1 cellular context compared by ENCODE assay signal in genomic region chr11:61793084-61793828, GRCh38.
TF ChIP-seq lines count a peak whose summit lies in the region.

No MANE protein-coding gene starts in this region.

TF ChIP-seq in K562, 482 proteins besides CTCF, POLR2A, EP300 and RAD21 (continues in another document):
- TF ChIP-seq CGGBP1 (CRISPR knock-in tag; IDR thresholded peaks at IDR 0.05) (no peak), TSHZ1 (CRISPR knock-in tag; IDR thresholded peaks at IDR 0.05) (no peak), TAF1 (IDR thresholded peaks at IDR 0.05; ENCODE audit: control insufficient read depth, extremely low read depth, insufficient read depth, low read length, severe bottlenecking) (peak; percentile 1), STAT5B (CRISPR knock-in tag; IDR thresholded peaks at IDR 0.05) (no peak), RHOXF2B (CRISPR knock-in tag; conservative IDR thresholded peaks at IDR 0.05) (no peak), FIP1L1 (IDR thresholded peaks at IDR 0.05; ENCODE audit: low read depth, low read length, poor library complexity, severe bottlenecking) (no peak), PRMT5 (CRISPR knock-in tag; IDR thresholded peaks at IDR 0.05) (no peak), DMBX1 (CRISPR knock-in tag; IDR thresholded peaks at IDR 0.05; ENCODE audit: borderline replicate concordance) (no peak), E2F5 (CRISPR knock-in tag; IDR thresholded peaks at IDR 0.05) (no peak; the same call in 1 of the 2 replicates), RBBP5 (IDR thresholded peaks at IDR 0.05; ENCODE audit: borderline replicate concordance, insufficient read depth, low read length, poor library complexity, severe bottlenecking) (peak; percentile 8), RFX7 (CRISPR knock-in tag; IDR thresholded peaks at IDR 0.05) (no peak)
- TF ChIP-seq, protein P1, sequence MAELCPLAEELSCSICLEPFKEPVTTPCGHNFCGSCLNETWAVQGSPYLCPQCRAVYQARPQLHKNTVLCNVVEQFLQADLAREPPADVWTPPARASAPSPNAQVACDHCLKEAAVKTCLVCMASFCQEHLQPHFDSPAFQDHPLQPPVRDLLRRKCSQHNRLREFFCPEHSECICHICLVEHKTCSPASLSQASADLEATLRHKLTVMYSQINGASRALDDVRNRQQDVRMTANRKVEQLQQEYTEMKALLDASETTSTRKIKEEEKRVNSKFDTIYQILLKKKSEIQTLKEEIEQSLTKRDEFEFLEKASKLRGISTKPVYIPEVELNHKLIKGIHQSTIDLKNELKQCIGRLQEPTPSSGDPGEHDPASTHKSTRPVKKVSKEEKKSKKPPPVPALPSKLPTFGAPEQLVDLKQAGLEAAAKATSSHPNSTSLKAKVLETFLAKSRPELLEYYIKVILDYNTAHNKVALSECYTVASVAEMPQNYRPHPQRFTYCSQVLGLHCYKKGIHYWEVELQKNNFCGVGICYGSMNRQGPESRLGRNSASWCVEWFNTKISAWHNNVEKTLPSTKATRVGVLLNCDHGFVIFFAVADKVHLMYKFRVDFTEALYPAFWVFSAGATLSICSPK (IDR thresholded peaks at IDR 0.05; ENCODE audit: borderline replicate concordance) = no peak
- TF ChIP-seq, protein P2, sequence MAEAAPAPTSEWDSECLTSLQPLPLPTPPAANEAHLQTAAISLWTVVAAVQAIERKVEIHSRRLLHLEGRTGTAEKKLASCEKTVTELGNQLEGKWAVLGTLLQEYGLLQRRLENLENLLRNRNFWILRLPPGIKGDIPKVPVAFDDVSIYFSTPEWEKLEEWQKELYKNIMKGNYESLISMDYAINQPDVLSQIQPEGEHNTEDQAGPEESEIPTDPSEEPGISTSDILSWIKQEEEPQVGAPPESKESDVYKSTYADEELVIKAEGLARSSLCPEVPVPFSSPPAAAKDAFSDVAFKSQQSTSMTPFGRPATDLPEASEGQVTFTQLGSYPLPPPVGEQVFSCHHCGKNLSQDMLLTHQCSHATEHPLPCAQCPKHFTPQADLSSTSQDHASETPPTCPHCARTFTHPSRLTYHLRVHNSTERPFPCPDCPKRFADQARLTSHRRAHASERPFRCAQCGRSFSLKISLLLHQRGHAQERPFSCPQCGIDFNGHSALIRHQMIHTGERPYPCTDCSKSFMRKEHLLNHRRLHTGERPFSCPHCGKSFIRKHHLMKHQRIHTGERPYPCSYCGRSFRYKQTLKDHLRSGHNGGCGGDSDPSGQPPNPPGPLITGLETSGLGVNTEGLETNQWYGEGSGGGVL (CRISPR knock-in tag; IDR thresholded peaks at IDR 0.05) = no peak
- TF ChIP-seq, protein P3, sequence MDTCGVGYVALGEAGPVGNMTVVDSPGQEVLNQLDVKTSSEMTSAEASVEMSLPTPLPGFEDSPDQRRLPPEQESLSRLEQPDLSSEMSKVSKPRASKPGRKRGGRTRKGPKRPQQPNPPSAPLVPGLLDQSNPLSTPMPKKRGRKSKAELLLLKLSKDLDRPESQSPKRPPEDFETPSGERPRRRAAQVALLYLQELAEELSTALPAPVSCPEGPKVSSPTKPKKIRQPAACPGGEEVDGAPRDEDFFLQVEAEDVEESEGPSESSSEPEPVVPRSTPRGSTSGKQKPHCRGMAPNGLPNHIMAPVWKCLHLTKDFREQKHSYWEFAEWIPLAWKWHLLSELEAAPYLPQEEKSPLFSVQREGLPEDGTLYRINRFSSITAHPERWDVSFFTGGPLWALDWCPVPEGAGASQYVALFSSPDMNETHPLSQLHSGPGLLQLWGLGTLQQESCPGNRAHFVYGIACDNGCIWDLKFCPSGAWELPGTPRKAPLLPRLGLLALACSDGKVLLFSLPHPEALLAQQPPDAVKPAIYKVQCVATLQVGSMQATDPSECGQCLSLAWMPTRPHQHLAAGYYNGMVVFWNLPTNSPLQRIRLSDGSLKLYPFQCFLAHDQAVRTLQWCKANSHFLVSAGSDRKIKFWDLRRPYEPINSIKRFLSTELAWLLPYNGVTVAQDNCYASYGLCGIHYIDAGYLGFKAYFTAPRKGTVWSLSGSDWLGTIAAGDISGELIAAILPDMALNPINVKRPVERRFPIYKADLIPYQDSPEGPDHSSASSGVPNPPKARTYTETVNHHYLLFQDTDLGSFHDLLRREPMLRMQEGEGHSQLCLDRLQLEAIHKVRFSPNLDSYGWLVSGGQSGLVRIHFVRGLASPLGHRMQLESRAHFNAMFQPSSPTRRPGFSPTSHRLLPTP (IDR thresholded peaks at IDR 0.05; ENCODE audit: borderline replicate concordance, extremely low read depth, insufficient read length) = no peak
- TF ChIP-seq, protein P4, sequence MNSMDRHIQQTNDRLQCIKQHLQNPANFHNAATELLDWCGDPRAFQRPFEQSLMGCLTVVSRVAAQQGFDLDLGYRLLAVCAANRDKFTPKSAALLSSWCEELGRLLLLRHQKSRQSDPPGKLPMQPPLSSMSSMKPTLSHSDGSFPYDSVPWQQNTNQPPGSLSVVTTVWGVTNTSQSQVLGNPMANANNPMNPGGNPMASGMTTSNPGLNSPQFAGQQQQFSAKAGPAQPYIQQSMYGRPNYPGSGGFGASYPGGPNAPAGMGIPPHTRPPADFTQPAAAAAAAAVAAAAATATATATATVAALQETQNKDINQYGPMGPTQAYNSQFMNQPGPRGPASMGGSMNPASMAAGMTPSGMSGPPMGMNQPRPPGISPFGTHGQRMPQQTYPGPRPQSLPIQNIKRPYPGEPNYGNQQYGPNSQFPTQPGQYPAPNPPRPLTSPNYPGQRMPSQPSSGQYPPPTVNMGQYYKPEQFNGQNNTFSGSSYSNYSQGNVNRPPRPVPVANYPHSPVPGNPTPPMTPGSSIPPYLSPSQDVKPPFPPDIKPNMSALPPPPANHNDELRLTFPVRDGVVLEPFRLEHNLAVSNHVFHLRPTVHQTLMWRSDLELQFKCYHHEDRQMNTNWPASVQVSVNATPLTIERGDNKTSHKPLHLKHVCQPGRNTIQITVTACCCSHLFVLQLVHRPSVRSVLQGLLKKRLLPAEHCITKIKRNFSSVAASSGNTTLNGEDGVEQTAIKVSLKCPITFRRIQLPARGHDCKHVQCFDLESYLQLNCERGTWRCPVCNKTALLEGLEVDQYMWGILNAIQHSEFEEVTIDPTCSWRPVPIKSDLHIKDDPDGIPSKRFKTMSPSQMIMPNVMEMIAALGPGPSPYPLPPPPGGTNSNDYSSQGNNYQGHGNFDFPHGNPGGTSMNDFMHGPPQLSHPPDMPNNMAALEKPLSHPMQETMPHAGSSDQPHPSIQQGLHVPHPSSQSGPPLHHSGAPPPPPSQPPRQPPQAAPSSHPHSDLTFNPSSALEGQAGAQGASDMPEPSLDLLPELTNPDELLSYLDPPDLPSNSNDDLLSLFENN (IDR thresholded peaks at IDR 0.05; ENCODE audit: low read depth in 2 of 2, low read length in 2 of 2) = no peak
- TF ChIP-seq, protein P5, sequence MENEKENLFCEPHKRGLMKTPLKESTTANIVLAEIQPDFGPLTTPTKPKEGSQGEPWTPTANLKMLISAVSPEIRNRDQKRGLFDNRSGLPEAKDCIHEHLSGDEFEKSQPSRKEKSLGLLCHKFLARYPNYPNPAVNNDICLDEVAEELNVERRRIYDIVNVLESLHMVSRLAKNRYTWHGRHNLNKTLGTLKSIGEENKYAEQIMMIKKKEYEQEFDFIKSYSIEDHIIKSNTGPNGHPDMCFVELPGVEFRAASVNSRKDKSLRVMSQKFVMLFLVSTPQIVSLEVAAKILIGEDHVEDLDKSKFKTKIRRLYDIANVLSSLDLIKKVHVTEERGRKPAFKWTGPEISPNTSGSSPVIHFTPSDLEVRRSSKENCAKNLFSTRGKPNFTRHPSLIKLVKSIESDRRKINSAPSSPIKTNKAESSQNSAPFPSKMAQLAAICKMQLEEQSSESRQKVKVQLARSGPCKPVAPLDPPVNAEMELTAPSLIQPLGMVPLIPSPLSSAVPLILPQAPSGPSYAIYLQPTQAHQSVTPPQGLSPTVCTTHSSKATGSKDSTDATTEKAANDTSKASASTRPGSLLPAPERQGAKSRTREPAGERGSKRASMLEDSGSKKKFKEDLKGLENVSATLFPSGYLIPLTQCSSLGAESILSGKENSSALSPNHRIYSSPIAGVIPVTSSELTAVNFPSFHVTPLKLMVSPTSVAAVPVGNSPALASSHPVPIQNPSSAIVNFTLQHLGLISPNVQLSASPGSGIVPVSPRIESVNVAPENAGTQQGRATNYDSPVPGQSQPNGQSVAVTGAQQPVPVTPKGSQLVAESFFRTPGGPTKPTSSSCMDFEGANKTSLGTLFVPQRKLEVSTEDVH (IDR thresholded peaks at IDR 0.05; ENCODE audit: low read depth, partially characterized antibody) = no peak
- TF ChIP-seq, protein P6, sequence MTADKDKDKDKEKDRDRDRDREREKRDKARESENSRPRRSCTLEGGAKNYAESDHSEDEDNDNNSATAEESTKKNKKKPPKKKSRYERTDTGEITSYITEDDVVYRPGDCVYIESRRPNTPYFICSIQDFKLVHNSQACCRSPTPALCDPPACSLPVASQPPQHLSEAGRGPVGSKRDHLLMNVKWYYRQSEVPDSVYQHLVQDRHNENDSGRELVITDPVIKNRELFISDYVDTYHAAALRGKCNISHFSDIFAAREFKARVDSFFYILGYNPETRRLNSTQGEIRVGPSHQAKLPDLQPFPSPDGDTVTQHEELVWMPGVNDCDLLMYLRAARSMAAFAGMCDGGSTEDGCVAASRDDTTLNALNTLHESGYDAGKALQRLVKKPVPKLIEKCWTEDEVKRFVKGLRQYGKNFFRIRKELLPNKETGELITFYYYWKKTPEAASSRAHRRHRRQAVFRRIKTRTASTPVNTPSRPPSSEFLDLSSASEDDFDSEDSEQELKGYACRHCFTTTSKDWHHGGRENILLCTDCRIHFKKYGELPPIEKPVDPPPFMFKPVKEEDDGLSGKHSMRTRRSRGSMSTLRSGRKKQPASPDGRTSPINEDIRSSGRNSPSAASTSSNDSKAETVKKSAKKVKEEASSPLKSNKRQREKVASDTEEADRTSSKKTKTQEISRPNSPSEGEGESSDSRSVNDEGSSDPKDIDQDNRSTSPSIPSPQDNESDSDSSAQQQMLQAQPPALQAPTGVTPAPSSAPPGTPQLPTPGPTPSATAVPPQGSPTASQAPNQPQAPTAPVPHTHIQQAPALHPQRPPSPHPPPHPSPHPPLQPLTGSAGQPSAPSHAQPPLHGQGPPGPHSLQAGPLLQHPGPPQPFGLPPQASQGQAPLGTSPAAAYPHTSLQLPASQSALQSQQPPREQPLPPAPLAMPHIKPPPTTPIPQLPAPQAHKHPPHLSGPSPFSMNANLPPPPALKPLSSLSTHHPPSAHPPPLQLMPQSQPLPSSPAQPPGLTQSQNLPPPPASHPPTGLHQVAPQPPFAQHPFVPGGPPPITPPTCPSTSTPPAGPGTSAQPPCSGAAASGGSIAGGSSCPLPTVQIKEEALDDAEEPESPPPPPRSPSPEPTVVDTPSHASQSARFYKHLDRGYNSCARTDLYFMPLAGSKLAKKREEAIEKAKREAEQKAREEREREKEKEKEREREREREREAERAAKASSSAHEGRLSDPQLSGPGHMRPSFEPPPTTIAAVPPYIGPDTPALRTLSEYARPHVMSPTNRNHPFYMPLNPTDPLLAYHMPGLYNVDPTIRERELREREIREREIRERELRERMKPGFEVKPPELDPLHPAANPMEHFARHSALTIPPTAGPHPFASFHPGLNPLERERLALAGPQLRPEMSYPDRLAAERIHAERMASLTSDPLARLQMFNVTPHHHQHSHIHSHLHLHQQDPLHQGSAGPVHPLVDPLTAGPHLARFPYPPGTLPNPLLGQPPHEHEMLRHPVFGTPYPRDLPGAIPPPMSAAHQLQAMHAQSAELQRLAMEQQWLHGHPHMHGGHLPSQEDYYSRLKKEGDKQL (CRISPR knock-in tag; IDR thresholded peaks at IDR 0.05; ENCODE audit: borderline replicate concordance) = no peak
- TF ChIP-seq, protein P7, sequence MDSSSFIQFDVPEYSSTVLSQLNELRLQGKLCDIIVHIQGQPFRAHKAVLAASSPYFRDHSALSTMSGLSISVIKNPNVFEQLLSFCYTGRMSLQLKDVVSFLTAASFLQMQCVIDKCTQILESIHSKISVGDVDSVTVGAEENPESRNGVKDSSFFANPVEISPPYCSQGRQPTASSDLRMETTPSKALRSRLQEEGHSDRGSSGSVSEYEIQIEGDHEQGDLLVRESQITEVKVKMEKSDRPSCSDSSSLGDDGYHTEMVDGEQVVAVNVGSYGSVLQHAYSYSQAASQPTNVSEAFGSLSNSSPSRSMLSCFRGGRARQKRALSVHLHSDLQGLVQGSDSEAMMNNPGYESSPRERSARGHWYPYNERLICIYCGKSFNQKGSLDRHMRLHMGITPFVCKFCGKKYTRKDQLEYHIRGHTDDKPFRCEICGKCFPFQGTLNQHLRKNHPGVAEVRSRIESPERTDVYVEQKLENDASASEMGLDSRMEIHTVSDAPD (CRISPR knock-in tag; IDR thresholded peaks at IDR 0.05) = no peak
